25 cellular contexts compared by ENCODE assay signal in genomic region chr3:166110102-166110501, GRCh38.
DNase-seq lines count a peak whose midpoint lies in the region; ATAC-seq, FAIRE-seq and TF ChIP-seq lines count a peak whose summit lies in the region.
"Had no signal": no experiment of that assay in that cellular context is flagged by ENCODE, and none has a peak within 500 bp of the region (broad histone marks: within the 10 kb centered on the region; RNA-seq: fewer than 3 reads in every experiment).

No MANE protein-coding gene starts in this region.

- no peak for TF ChIP-seq CTCF in RWPE2 (IDR thresholded peaks at IDR 0.05; ENCODE audit: poor library complexity, severe bottlenecking)
- no peak for TF ChIP-seq CTCF in epithelial cell of esophagus (IDR thresholded peaks at IDR 0.05; ENCODE audit: insufficient read depth, low read depth, low read length, missing control alignments)
- TF ChIP-seq CTCF in nephron progenitor cell (IDR thresholded peaks at IDR 0.05) = no peak

- H3K27ac ChIP-seq in RWPE2 (ENCODE audit: poor library complexity, severe bottlenecking) = no peak overlapping the region
- H3K27ac ChIP-seq in right cardiac atrium (ENCODE audit: low read length) = no peak overlapping the region

- ATAC-seq in RWPE2 (ENCODE audit: low read depth) (0 out of 3 replicates have a peak, but pooled peaks have one; percentile 29), right cardiac atrium (no peak)
- ATAC-seq: Panc1 had no signal

- no peaks in the 10 kb centered on the region for H3K9me3 ChIP-seq in RWPE2 (ENCODE audit: severe bottlenecking)
- no peaks in the 10 kb centered on the region for H3K9me3 ChIP-seq in right cardiac atrium (ENCODE audit: control insufficient read depth, low read length)
- H3K9me3 ChIP-seq: SK-N-SH had no signal

- no peak for FAIRE-seq in GM12892 (lab: Jason Lieb, UNC)
- FAIRE-seq: GM18507 had no signal

- H3K4me3 Mint-ChIP-seq in nephron progenitor cell = no peak overlapping the region
- H3K4me3 Mint-ChIP-seq: CD4-positive, alpha-beta memory T cell; H9 had no signal

- H3K27ac Mint-ChIP-seq in nephron progenitor cell = peak overlapping the region; percentile 43
- H3K27ac Mint-ChIP-seq: H9 had no signal

- intact Hi-C loops in right cardiac atrium (cut with DNase I) = no loop called here

- TF ChIP-seq POLR2A in GM12892 (IDR thresholded peaks at IDR 0.05; ENCODE audit: low read depth, low read length) = no peak

- no peak overlapping the region for H3K4me3 ChIP-seq in RWPE2 (ENCODE audit: severe bottlenecking)
- H3K4me3 ChIP-seq in epithelial cell of esophagus (ENCODE audit: low read length) = no peak overlapping the region
- H3K4me3 ChIP-seq in right cardiac atrium (ENCODE audit: low read length) = no peak overlapping the region

- H3K4me1 Mint-ChIP-seq in nephron progenitor cell = peaks cover 5% of the 10 kb centered on the region
- H3K4me1 Mint-ChIP-seq: CD4-positive, alpha-beta memory T cell had no signal

- no peaks in the 10 kb centered on the region for H3K27me3 ChIP-seq in RWPE2 (ENCODE audit: insufficient read depth, poor library complexity, severe bottlenecking)
- no peaks in the 10 kb centered on the region for H3K27me3 ChIP-seq in right cardiac atrium (ENCODE audit: control insufficient read depth, insufficient read depth)

- DNase-seq in NCI-H69 (lab: John Stamatoyannopoulos, UW) = peak; percentile 51
- no peak for DNase-seq in RWPE2 (ENCODE audit: low spot score)
- peak; percentile 80 for DNase-seq in epithelial cell of esophagus (ENCODE audit: low read depth)
- DNase-seq in nephron progenitor cell = no peak
- no peak for DNase-seq in right cardiac atrium
- DNase-seq in GM12892 (ENCODE audit: insufficient read length) = no peak
- no peak for DNase-seq in DMS79 (lab: John Stamatoyannopoulos, UW)
- DNase-seq: C1 segment of cervical spinal cord; CD4-positive, alpha-beta memory T cell; COR-L47; DMS 273 treated with DMSO at 0.1 percent for 48 hours; DMS79 treated with DMSO at 0.1 percent for 48 hours; H9; Karpas-422; MV-4-11; NCI-H1105; NCI-H146; NCI-H1930; NCI-H2107; NCI-H774; NK-92 treated with Interleukin-12 subunit alpha and Interleukin-12 subunit beta, amount 100 ng/mL, for 24 hours; SK-N-SH; T-helper 2 cell had no signal

- H3K36me3 Mint-ChIP-seq in nephron progenitor cell (ENCODE audit: low read depth) = no peaks in the 10 kb centered on the region

- H3K36me3 ChIP-seq in RWPE2 (ENCODE audit: low read depth) = no peaks in the 10 kb centered on the region

- no peaks in the 10 kb centered on the region for H3K9me3 Mint-ChIP-seq in nephron progenitor cell
- H3K9me3 Mint-ChIP-seq: H9 had no signal

- peaks cover 4% of the 10 kb centered on the region for H3K27me3 Mint-ChIP-seq in nephron progenitor cell (ENCODE audit: low read depth, poor library complexity)
- H3K27me3 Mint-ChIP-seq: CD4-positive, alpha-beta memory T cell had no signal

- H3K4me1 ChIP-seq in RWPE2 (ENCODE audit: insufficient read depth, poor library complexity, severe bottlenecking) = peaks cover 8% of the 10 kb centered on the region
- no peaks in the 10 kb centered on the region for H3K4me1 ChIP-seq in right cardiac atrium (ENCODE audit: control insufficient read depth, insufficient read depth, low read length)

- WGBS in right cardiac atrium = 72% methylated on average over 3 of the region's 3 CpGs

Comparison
In these comparisons a context has a peak if more than half of its experiments do, and no peak if none do; other contexts are left out.
1. DNase-seq: peak in NCI-H69 (single experiment) and epithelial cell of esophagus (single experiment); none in RWPE2 (single experiment), nephron progenitor cell (single experiment), right cardiac atrium (0 of 3), GM12892 (single experiment) and DMS79 (single experiment).